Comparison of ENCODE assay signal across 14 cellular contexts in the genomic region with DNA sequence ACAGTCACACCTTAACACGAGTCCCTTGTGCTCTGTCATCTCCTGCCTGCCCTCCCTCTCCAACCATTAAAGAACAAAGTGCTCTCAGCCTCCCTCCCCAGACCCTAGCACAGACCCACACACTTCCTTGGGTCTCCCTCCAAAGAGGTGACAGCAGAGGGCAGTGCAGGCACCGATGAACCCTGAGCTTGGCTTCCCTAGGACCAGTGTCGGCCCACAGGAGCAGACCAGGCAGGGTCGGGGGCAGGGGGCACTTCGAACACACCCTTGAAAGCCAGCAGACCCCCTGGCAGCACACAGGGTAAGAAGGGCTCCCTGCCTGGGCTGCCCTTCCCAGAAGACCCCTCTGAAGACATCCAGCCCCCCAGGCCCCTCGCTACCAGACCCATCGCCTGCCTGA. TPM values are rescaled to one million over a fixed set of nuclear protein-coding genes. Genes with fewer than 3 reads are reported as not detected.
DNase-seq lines count a peak whose midpoint lies in the region; TF ChIP-seq lines count a peak whose summit lies in the region.
"Had no signal": no experiment of that assay in that cellular context is flagged by ENCODE, and none has a peak within 500 bp of the region (broad histone marks: within the 10 kb centered on the region; RNA-seq: fewer than 3 reads in every experiment).

No MANE protein-coding gene starts in this region.

- H3K4me1 Mint-ChIP-seq in chondrocyte (ENCODE audit: low read depth) (peaks cover 29% of the 10 kb centered on the region), nephron progenitor cell (peaks cover 42% of the 10 kb centered on the region)

- TF ChIP-seq POLR2A in Peyer's patch (IDR thresholded peaks at IDR 0.05): no peak

- no peaks in the 10 kb centered on the region for H3K9me3 ChIP-seq in Peyer's patch
- H3K9me3 ChIP-seq: thoracic aorta had no signal

- H3K27me3 ChIP-seq in Peyer's patch: no peaks in the 10 kb centered on the region

- H3K9me3 Mint-ChIP-seq in chondrocyte (ENCODE audit: low read depth): no peaks in the 10 kb centered on the region
- H3K9me3 Mint-ChIP-seq in nephron progenitor cell: no peaks in the 10 kb centered on the region
- H3K9me3 Mint-ChIP-seq: activated naive CD4-positive, alpha-beta T cell treated with anti-CD3 and anti-CD28 coated beads, Interleukin-2, amount 50 U/mL, for 72 hours; mesothelial cell of epicardium; T-helper 1 cell treated with Interleukin-12 subunit alpha and Interleukin-12 subunit beta and Interleukin-4 antibody, amounts not matched to agents 30 μg/mL and 1 μg/mL, for 36 hours had no signal

- H3K36me3 Mint-ChIP-seq in chondrocyte (ENCODE audit: low read depth) (peaks cover 31% of the 10 kb centered on the region), nephron progenitor cell (ENCODE audit: low read depth) (peaks cover 67% of the 10 kb centered on the region)

- DNase-seq in NCI-H446 treated with DMSO at 0.1 percent for 48 hours (lab: John Stamatoyannopoulos, UW) (peak; percentile 11), NCI-H446 (lab: John Stamatoyannopoulos, UW) (no peak), HFF-Myc (ENCODE audit: extremely low read depth, low read depth) (no peak), chondrocyte (ENCODE audit: low spot score) (peak; percentile 72), nephron progenitor cell (no peak), putamen (ENCODE audit: low spot score) (no peak), SW 1271 (lab: John Stamatoyannopoulos, UW) (no peak), Peyer's patch (no peak)
- DNase-seq: NCI-H187 treated with DMSO at 0.1 percent for 48 hours had no signal

- TF ChIP-seq CTCF in HFF-Myc (IDR thresholded peaks at IDR 0.05; ENCODE audit: low read depth, low read length, missing control alignments): peak; percentile 20
- TF ChIP-seq CTCF in chondrocyte (IDR thresholded peaks at IDR 0.05): peak; percentile 40
- no peak for TF ChIP-seq CTCF in nephron progenitor cell (IDR thresholded peaks at IDR 0.05)
- peak in 1 of 6 experiments; percentile 8 for TF ChIP-seq CTCF in Peyer's patch (IDR thresholded peaks at IDR 0.05)

- H3K4me1 ChIP-seq in Peyer's patch: peaks cover 0 to 20% (median 6%) of the 10 kb centered on the region in 4 donors

- no peak overlapping the region for H3K4me3 ChIP-seq in HFF-Myc (replicated peaks; ENCODE audit: low read depth, low read length)
- no peak overlapping the region for H3K4me3 ChIP-seq in Peyer's patch
- H3K4me3 ChIP-seq: thoracic aorta had no signal

- H3K27ac Mint-ChIP-seq in chondrocyte (ENCODE audit: unreplicated experiment): peak overlapping the region; percentile 78
- peak overlapping the region; percentile 77 for H3K27ac Mint-ChIP-seq in nephron progenitor cell
- H3K27ac Mint-ChIP-seq: mesothelial cell of epicardium; T-helper 1 cell treated with Interleukin-12 subunit alpha and Interleukin-12 subunit beta and Interleukin-4 antibody, amounts not matched to agents 30 μg/mL and 1 μg/mL, for 36 hours had no signal

- H3K27me3 Mint-ChIP-seq in chondrocyte (ENCODE audit: low read depth): no peaks in the 10 kb centered on the region
- no peaks in the 10 kb centered on the region for H3K27me3 Mint-ChIP-seq in nephron progenitor cell (ENCODE audit: low read depth, poor library complexity)

- peaks cover 0 to 50% (median 0%) of the 10 kb centered on the region in 3 donors for H3K36me3 ChIP-seq in Peyer's patch

- no peak overlapping the region for H3K27ac ChIP-seq in Peyer's patch
- H3K27ac ChIP-seq: epithelial cell of prostate, thoracic aorta had no signal

- H3K4me3 Mint-ChIP-seq in chondrocyte (ENCODE audit: unreplicated experiment) (no peak overlapping the region), nephron progenitor cell (no peak overlapping the region)
- H3K4me3 Mint-ChIP-seq: mesothelial cell of epicardium; T-helper 1 cell treated with Interleukin-12 subunit alpha and Interleukin-12 subunit beta and Interleukin-4 antibody, amounts not matched to agents 30 μg/mL and 1 μg/mL, for 36 hours had no signal

RNA-seq across cellular contexts. Expression of gene CDK2AP1, which starts 7.0 kb away (rescaled TPM):
- total RNA-seq in chondrocyte (263 to 301 TPM (median 280 TPM) in 3 replicates), Peyer's patch (10 to 100 TPM; 29.7 to 78.4 (median 39.1) TPM)

RNA-seq across cellular contexts. Expression of gene MTRFR, which starts 31.4 kb away (rescaled TPM):
- total RNA-seq in chondrocyte (11.5 to 14.4 TPM (median 12.2 TPM) in 3 replicates), Peyer's patch (10 to 100 TPM; 10.2 to 23.1 (median 17.1) TPM)

RNA-seq across cellular contexts. Expression of gene MPHOSPH9, which starts 31.7 kb away (rescaled TPM):
- total RNA-seq in chondrocyte: 24.9 to 35.5 TPM (median 27.2 TPM) in 3 replicates
- 10 to 100 TPM; 26.0 to 71.0 (median 35.6) TPM for total RNA-seq in Peyer's patch

Comparison
In these comparisons a context has a peak if more than half of its experiments do, and no peak if none do; other contexts are left out.
1. DNase-seq: peak in NCI-H446 treated with DMSO at 0.1 percent for 48 hours (single experiment) and chondrocyte (single experiment); none in NCI-H446 (0 of 2), HFF-Myc (single experiment), nephron progenitor cell (single experiment), putamen (single experiment), SW 1271 (0 of 2) and Peyer's patch (0 of 3).